In the genomic region with DNA sequence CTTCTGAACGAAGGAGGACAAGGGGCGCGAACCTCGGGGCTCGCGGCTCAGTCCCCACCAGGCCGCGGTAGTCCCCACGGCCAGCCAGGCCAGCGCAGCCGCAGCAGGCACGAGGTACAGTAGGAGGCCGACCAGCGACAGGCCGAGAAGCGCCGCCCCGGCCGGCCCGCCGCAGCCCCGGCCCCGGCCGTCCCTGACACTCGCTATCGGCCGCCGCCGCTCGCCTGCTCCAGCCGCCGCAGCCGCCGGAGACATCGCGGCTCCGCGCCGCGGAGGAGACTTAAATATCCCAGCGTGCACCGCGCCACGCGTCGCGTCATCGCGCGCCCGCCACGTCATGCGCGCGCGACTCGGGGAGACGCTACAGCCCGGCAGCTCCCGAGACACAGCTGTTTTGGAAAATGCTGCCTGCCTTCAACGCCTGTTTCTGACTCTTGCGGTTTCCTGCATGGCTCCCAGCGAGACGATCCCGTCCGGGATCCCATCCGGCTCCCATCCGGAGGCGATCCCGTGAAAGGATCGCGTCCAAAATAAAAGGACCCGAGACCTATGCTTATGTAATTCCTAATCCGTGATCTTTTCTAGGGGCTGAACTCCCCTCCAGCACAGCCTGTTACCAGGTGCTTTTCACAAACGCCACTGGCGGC, we compare ENCODE assay signal across 1 cellular context.
TF ChIP-seq lines count a peak whose summit lies in the region.

No MANE protein-coding gene starts in this region.

TF ChIP-seq in H1, 55 proteins besides CTCF, POLR2A, EP300 and RAD21:
- TF ChIP-seq CREB1 (IDR thresholded peaks at IDR 0.05) (peak; percentile 79; the same call in 1 of the 2 replicates), SIN3A (conservative IDR thresholded peaks at IDR 0.05 in 1 of 2, IDR thresholded peaks at IDR 0.05 in 1 of 2; ENCODE audit: low read depth in 1 of 2, low read length in 2 of 2) (0 out of 4 replicates have a peak, but pooled peaks of 1 of the 2 experiments have one; percentile 30), TAF1 (IDR thresholded peaks at IDR 0.05; ENCODE audit: low read depth, low read length) (0 out of 2 replicates have a peak, but pooled peaks have one; percentile 35), POLR2AphosphoS5 (IDR thresholded peaks at IDR 0.05; ENCODE audit: low read depth, low read length) (0 out of 2 replicates have a peak, but pooled peaks have one; percentile 35), TBP (IDR thresholded peaks at IDR 0.05; ENCODE audit: low read depth, low read length) (0 out of 2 replicates have a peak, but pooled peaks have one; percentile 28)
TF ChIP-seq in H1: peak in this region for 5; not testable (repeated sequence) for 50.
